ENCODE assay signal across 15 cellular contexts in genomic region chr16:81748476-81749198, GRCh38. TPM values are rescaled to one million over a fixed set of nuclear protein-coding genes. Genes with fewer than 3 reads are reported as not detected.
DNase-seq lines count a peak whose midpoint lies in the region; ATAC-seq, FAIRE-seq and TF ChIP-seq lines count a peak whose summit lies in the region.
"Had no signal": no experiment of that assay in that cellular context is flagged by ENCODE, and none has a peak within 500 bp of the region (broad histone marks: within the 10 kb centered on the region; RNA-seq: fewer than 3 reads in every experiment).

No MANE protein-coding gene starts in this region.

- POLR2A ChIA-PET in OCI-LY7 (lab: Charles Lee), result interaction anchor here (0.5 to 2.3 kb wide), 12 partner anchors 9 to 303 kb away, joined by 3 to 11 read pairs (median 4); no protein-coding TSS in a partner anchor

- ATAC-seq in lower lobe of right lung, result no peak

- CTCF ChIA-PET in OCI-LY7 (lab: Charles Lee; ENCODE audit: unreplicated experiment), result interaction anchor here (1.1 to 1.7 kb wide), 3 partner anchors 24 to 69 kb away, joined by 3 to 5 read pairs (median 3); no protein-coding TSS in a partner anchor

- DNase-seq in GM06990 (ENCODE audit: extremely low read depth, insufficient read length) (peak; percentile 40), GM19239 (ENCODE audit: insufficient read length, low spot score) (no peak), OCI-LY7 (ENCODE audit: low spot score) (peak; percentile 63), left kidney (ENCODE audit: low read depth, low spot score) (peak; percentile 34), head of caudate nucleus (no peak), vagina (ENCODE audit: extremely low spot score in 2 of 2) (no peak), lower lobe of right lung (no peak)
- DNase-seq: activated T-cell treated with anti-CD3 and anti-CD28 coated beads, Interleukin-2, amount 50 U/mL, for 1 hour; IMR-90; NCI-H187 treated with DMSO at 0.1 percent for 48 hours; NCI-H69; SHP77 had no signal

- H3K79me2 ChIP-seq in OCI-LY7 (ENCODE audit: insufficient read depth, low read depth, low read length), result peaks cover 66% of the 10 kb centered on the region; the same call in 1 of the 2 replicates

- H3K36me3 ChIP-seq in GM06990 (ENCODE audit: control insufficient read depth, insufficient read depth, low read length), result no peaks in the 10 kb centered on the region
- peaks cover 4% of the 10 kb centered on the region; the same call in 1 of the 2 replicates for H3K36me3 ChIP-seq in OCI-LY7 (ENCODE audit: insufficient read depth, low read length)
- H3K36me3 ChIP-seq in vagina, result no peaks in the 10 kb centered on the region
- H3K36me3 ChIP-seq in lower lobe of right lung, result no peaks in the 10 kb centered on the region

- H3K27me3 ChIP-seq in GM06990 (replicated peaks; ENCODE audit: control insufficient read depth, insufficient read depth, low read length) (no peaks in the 10 kb centered on the region), vagina (no peaks in the 10 kb centered on the region), lower lobe of right lung (ENCODE audit: low read depth) (no peaks in the 10 kb centered on the region)

- intact Hi-C loops in OCI-LY7 (cut with micrococcal nuclease; ENCODE audit: unreplicated experiment), result no loop called here
- intact Hi-C loops in head of caudate nucleus (cut with DNase I), result no loop called here
- intact Hi-C loops in vagina (cut with DNase I), result no loop called here
- intact Hi-C loops in lower lobe of right lung (cut with DNase I), result no loop called here

- H3K27ac ChIP-seq in OCI-LY7 (ENCODE audit: low read depth, low read length, poor library complexity, severe bottlenecking), result peak overlapping the region; percentile 65
- no peak overlapping the region for H3K27ac ChIP-seq in vagina
- no peak overlapping the region for H3K27ac ChIP-seq in lower lobe of right lung
- H3K27ac ChIP-seq: coronary artery, VCaP had no signal

- H3K9me3 ChIP-seq in OCI-LY7 (ENCODE audit: low read length) (no peaks in the 10 kb centered on the region), vagina (no peaks in the 10 kb centered on the region), lower lobe of right lung (no peaks in the 10 kb centered on the region)
- H3K9me3 ChIP-seq: Caco-2 had no signal

- H3K4me1 ChIP-seq in OCI-LY7 (ENCODE audit: insufficient read depth, low read length, poor library complexity, severe bottlenecking), result peaks cover 83% of the 10 kb centered on the region
- peaks cover 10% of the 10 kb centered on the region for H3K4me1 ChIP-seq in vagina
- H3K4me1 ChIP-seq in lower lobe of right lung, result peaks cover 24% of the 10 kb centered on the region
- H3K4me1 ChIP-seq: Caco-2 had no signal

- peak; percentile 91 for FAIRE-seq in GM19239 (lab: Jason Lieb, UNC)

- TF ChIP-seq POLR2A in vagina (IDR thresholded peaks at IDR 0.05), result no peak

- no peak overlapping the region for H3K4me3 ChIP-seq in GM06990 (replicated peaks; ENCODE audit: low read depth, low read length)
- H3K4me3 ChIP-seq in OCI-LY7 (ENCODE audit: low read depth, low read length, poor library complexity, severe bottlenecking), result peak overlapping the region; percentile 53
- H3K4me3 ChIP-seq in vagina, result no peak overlapping the region
- H3K4me3 ChIP-seq in lower lobe of right lung, result no peak overlapping the region
- H3K4me3 ChIP-seq: coronary artery had no signal

- H3K9me2 ChIP-seq in OCI-LY7 (ENCODE audit: insufficient read depth, low read length), result no peaks in the 10 kb centered on the region

- TSS peak; percentile 30 for BruUV-seq in OCI-LY7 (replicated peaks; lab: Mats Ljungman, UMichigan)

- H3K4me2 ChIP-seq in OCI-LY7 (ENCODE audit: low read length), result peak overlapping the region; percentile 76

- 0 out of 2 replicates have a peak overlapping the region, but pooled peaks have one; percentile 9 for H2AFZ ChIP-seq in OCI-LY7 (ENCODE audit: low read length)

- TF ChIP-seq CTCF in GM06990 (IDR thresholded peaks at IDR 0.05; ENCODE audit: insufficient read depth, low read length, poor library complexity, severe bottlenecking) (peak; percentile 35), OCI-LY7 (conservative IDR thresholded peaks at IDR 0.05; ENCODE audit: low read length) (peak; percentile 55), vagina (IDR thresholded peaks at IDR 0.05) (no peak), lower lobe of right lung (IDR thresholded peaks at IDR 0.05) (no peak)

- no peaks in the 10 kb centered on the region for H4K20me1 ChIP-seq in OCI-LY7 (ENCODE audit: insufficient read depth, low read length)

RNA-seq across cellular contexts. Expression of gene PLCG2, which starts 30.5 kb away (rescaled TPM):
- 196 and 198 TPM in 2 replicates for total RNA-seq in OCI-LY7 (2014; rRNA removed; shearing (Covaris generic))
- total RNA-seq in OCI-LY7 (2022) (464 and 485 TPM in 2 replicates), vagina (14.2 TPM), lower lobe of right lung (47.7 TPM)

Comparison
In these comparisons a context has a peak if more than half of its experiments do, and no peak if none do; other contexts are left out.
1. DNase-seq: peak in GM06990 (single experiment), OCI-LY7 (single experiment) and left kidney (single experiment); none in GM19239 (single experiment), head of caudate nucleus (0 of 42), vagina (0 of 2) and lower lobe of right lung (single experiment).
2. CTCF ChIP-seq: peak in GM06990 (single experiment) and OCI-LY7 (single experiment); none in vagina (0 of 3) and lower lobe of right lung (single experiment).